ENCODE assay signal across 5 cellular contexts in genomic region chr7:53771701-53772100, GRCh38.
"Had no signal": no experiment of that assay in that cellular context is flagged by ENCODE, and none has a peak within 500 bp of the region (broad histone marks: within the 10 kb centered on the region; RNA-seq: fewer than 3 reads in every experiment).

No MANE protein-coding gene starts in this region.

- H3K4me3 ChIP-seq: K562 had no signal

- ATAC-seq: HepG2, K562 had no signal

- DNase-seq: IMR-90, KBM-7 had no signal

- H3K27ac ChIP-seq: HL-60 had no signal
